15 cellular contexts compared by ENCODE assay signal in the genomic region with DNA sequence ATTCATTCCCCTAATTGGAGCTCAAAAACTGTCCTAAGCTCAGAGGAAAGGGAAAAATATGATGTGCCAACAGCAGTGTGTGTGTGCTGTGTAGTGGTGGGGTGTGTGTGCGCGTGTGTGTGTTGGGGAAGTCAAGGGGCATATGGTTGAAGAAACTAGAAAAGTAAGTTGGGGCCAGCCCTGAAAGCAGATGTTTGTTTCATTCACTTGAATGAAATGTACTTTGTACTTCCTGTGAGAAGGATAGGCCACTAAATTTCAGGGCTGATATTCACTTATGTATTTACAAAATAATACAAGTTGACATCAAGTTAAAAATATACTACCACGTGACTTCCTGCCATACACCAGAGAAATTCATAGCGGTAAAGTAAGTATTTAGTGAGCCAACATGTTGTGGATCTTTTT.
DNase-seq lines count a peak whose midpoint lies in the region; ATAC-seq, FAIRE-seq and TF ChIP-seq lines count a peak whose summit lies in the region.
"Had no signal": no experiment of that assay in that cellular context is flagged by ENCODE, and none has a peak within 500 bp of the region (broad histone marks: within the 10 kb centered on the region; RNA-seq: fewer than 3 reads in every experiment).

No MANE protein-coding gene starts in this region.

- DNase-seq in breast epithelium (ENCODE audit: low spot score in 2 of 2) = no peak
- no peak for DNase-seq in mammary epithelial cell
- peak; percentile 24 for DNase-seq in MV-4-11 (lab: John Stamatoyannopoulos, UW)
- no peak for DNase-seq in left colon
- DNase-seq in urothelium cell line (ENCODE audit: low spot score) = no peak
- no peak for DNase-seq in amniotic stem cell (lab: John Stamatoyannopoulos, UW)
- DNase-seq in foreskin keratinocyte = no peak
- no peak for DNase-seq in stimulated activated CD4-positive, alpha-beta T cell treated with anti-CD3 and anti-CD28 coated beads, Interleukin-15, amount 100 ng/mL, for 24 hours
- DNase-seq: head of caudate nucleus, pancreas had no signal

- no peaks in the 10 kb centered on the region for H3K9me3 ChIP-seq in breast epithelium
- no peaks in the 10 kb centered on the region for H3K9me3 ChIP-seq in mammary epithelial cell (replicated peaks; ENCODE audit: insufficient read depth, low read length)
- H3K9me3 ChIP-seq: pancreas had no signal

- no peak overlapping the region for H2AFZ ChIP-seq in mammary epithelial cell (ENCODE audit: low read depth, low read length)

- H4K20me1 ChIP-seq in mammary epithelial cell (ENCODE audit: insufficient read depth, low read length) = no peaks in the 10 kb centered on the region

- WGBS in mammary epithelial cell (ENCODE audit: low coverage, missing lambda C conversion rate) = 56% methylated on average over 4 of the region's 4 CpGs

- no peak overlapping the region for H3K4me3 ChIP-seq in breast epithelium
- no peak overlapping the region for H3K4me3 ChIP-seq in mammary epithelial cell (replicated peaks in 1 of 3; ENCODE audit: insufficient read depth in 1 of 3, low read depth in 2 of 3, low read length in 3 of 3)
- H3K4me3 ChIP-seq: lung, pancreas had no signal

- BruUV-seq in mammary epithelial cell (replicated peaks; lab: Mats Ljungman, UMichigan) = no TSS peak

- intact Hi-C loops in breast epithelium (cut with DNase I; ENCODE audit: low total_unique reads) (no loop called here), mammary epithelial cell (cut with micrococcal nuclease) (no loop called here), left colon (cut with DNase I, micrococcal nuclease) (no loop called here)

- CTCF ChIA-PET in mammary epithelial cell (lab: Charles Lee; ENCODE audit: low non-redundant PET) = no interaction called here

- H3K27ac ChIP-seq in breast epithelium (peak overlapping the region; percentile 81 to 88), mammary epithelial cell (ENCODE audit: insufficient read depth, low read depth, low read length) (no peak overlapping the region), foreskin keratinocyte (no peak overlapping the region)
- H3K27ac ChIP-seq: pancreas had no signal

- ATAC-seq in left colon (peak; percentile 37), foreskin keratinocyte (no peak)
- ATAC-seq: activated naive CD4-positive, alpha-beta T cell treated with anti-CD3 and anti-CD28 coated beads, Interleukin-2, amount 50 U/mL, for 72 hours; pancreas had no signal

- H3K36me3 ChIP-seq in breast epithelium (no peaks in the 10 kb centered on the region), mammary epithelial cell (ENCODE audit: insufficient read depth, low read length) (no peaks in the 10 kb centered on the region)
- H3K36me3 ChIP-seq: pancreas had no signal

- no peak for TF ChIP-seq POLR2A in breast epithelium (IDR thresholded peaks at IDR 0.05)

- dilution Hi-C loops in mammary epithelial cell (cut with HindIII; ENCODE audit: low sequenced_read_pairs) = no loop called here

- no peak overlapping the region for H3K9ac ChIP-seq in mammary epithelial cell (ENCODE audit: insufficient read depth, low read length)

- no peaks in the 10 kb centered on the region for H3K79me2 ChIP-seq in mammary epithelial cell (ENCODE audit: insufficient read depth, low read length)

- FAIRE-seq in urothelium cell line (lab: Jason Lieb, UNC) = peak; percentile 40
- FAIRE-seq: A204.1, GM12892, pancreas, RCC 7860 had no signal

- no peaks in the 10 kb centered on the region for H3K27me3 ChIP-seq in breast epithelium
- no peaks in the 10 kb centered on the region for H3K27me3 ChIP-seq in mammary epithelial cell (ENCODE audit: insufficient read depth, low read length)
- H3K27me3 ChIP-seq in foreskin keratinocyte = peaks cover 17% of the 10 kb centered on the region
- H3K27me3 ChIP-seq: pancreas had no signal

- H3K4me1 ChIP-seq in breast epithelium (peaks cover 0 to 4% of the 10 kb centered on the region in 2 donors), mammary epithelial cell (ENCODE audit: insufficient read depth, low read length) (no peaks in the 10 kb centered on the region), foreskin keratinocyte (no peaks in the 10 kb centered on the region)

- TF ChIP-seq CTCF in breast epithelium (IDR thresholded peaks at IDR 0.05) (no peak), mammary epithelial cell (conservative IDR thresholded peaks at IDR 0.05 in 1 of 2, IDR thresholded peaks at IDR 0.05 in 1 of 2; ENCODE audit: extremely low read depth in 1 of 2, insufficient read depth in 1 of 2, low read depth in 1 of 2, low read length in 2 of 2) (no peak), foreskin keratinocyte (conservative IDR thresholded peaks at IDR 0.05) (no peak)

- in situ Hi-C loops in mammary epithelial cell (cut with MboI; ENCODE audit: low sequenced_read_pairs in 2 of 2) = no loop called here

- no peak overlapping the region for H3K4me2 ChIP-seq in mammary epithelial cell (ENCODE audit: insufficient read depth, low read depth, low read length)

Comparison
In these comparisons a context has a peak if more than half of its experiments do, and no peak if none do; other contexts are left out.
1. H3K27ac ChIP-seq: peak in breast epithelium (2 of 2); none in mammary epithelial cell (single experiment) and foreskin keratinocyte (single experiment).